In the genomic region with DNA sequence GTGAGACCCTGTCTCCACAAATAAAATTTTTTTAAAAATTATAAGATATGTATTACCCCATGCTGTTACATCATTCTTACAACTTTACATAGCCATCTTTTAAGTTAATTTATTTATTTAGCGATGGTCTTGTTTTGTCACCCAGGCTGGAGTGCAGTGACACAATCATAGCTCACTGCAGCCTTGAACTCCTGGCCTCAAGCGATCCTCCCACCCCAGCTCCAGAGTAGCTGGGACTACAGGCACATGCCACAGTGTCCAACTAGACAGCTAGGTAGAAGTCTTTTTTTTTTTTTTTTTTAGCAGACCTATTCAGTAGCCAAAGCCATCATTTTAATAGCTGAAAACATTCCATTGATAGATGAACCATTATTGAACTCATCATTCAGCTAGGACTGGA, we compare ENCODE assay signal across 27 cellular contexts.
"Had no signal": no experiment of that assay in that cellular context is flagged by ENCODE, and none has a peak within 500 bp of the region (broad histone marks: within the 10 kb centered on the region; RNA-seq: fewer than 3 reads in every experiment).

No MANE protein-coding gene starts in this region.

- H3K27me3 ChIP-seq: neutrophil, pancreas, thyroid gland, tibial nerve, upper lobe of left lung, vagina had no signal

- FAIRE-seq: pancreas, small intestine, urothelium cell line had no signal

- ATAC-seq: naive thymus-derived CD8-positive, alpha-beta T cell; natural killer cell treated with Interleukin-12 subunit alpha and Interleukin-12 subunit beta and Interleukin-15 and Interleukin-18, amount 100 ng/mL, for 72 hours; pancreas; right cardiac atrium; sciatic nerve; stimulated activated memory B cell treated with anti-CD40 and anti-IgM and Interleukin-4, amounts not matched to agents 10 μg/mL and 1 μg/mL and 100 μg/mL, for 72 hours; stimulated activated naive CD8-positive, alpha-beta T cell treated with anti-CD3 and anti-CD28 coated beads, Interleukin-15, amount 100 ng/mL, for 72 hours; stimulated activated naive CD8-positive, alpha-beta T cell treated with anti-CD3 and anti-CD28 coated beads, Interleukin-15, Interleukin-2, amounts not matched to agents 100 U/mL and 50 U/mL, for 24 hours had no signal

- H3K36me3 ChIP-seq: pancreas, thyroid gland had no signal

- H3K4me1 ChIP-seq: pancreas, prostate gland, thyroid gland, upper lobe of left lung, vagina had no signal

- H3K27ac ChIP-seq: neutrophil, pancreas, prostate gland, thoracic aorta, thyroid gland, tibial nerve, upper lobe of left lung, vagina had no signal

- H3K9me3 ChIP-seq: neutrophil, pancreas, prostate gland, thoracic aorta, thyroid gland, upper lobe of left lung, vagina had no signal

- DNase-seq: naive B cell; nephron progenitor cell; nucleus accumbens; pancreas; right cardiac atrium; small intestine; stimulated activated CD4-positive, alpha-beta T cell treated with anti-CD3 and anti-CD28 coated beads, Interleukin-15, amount 100 ng/mL, for 24 hours; stimulated activated CD4-positive, alpha-beta T cell treated with anti-CD3 and anti-CD28 coated beads, Interleukin-2, amount 100 ng/mL, for 24 hours; stimulated activated CD4-positive, alpha-beta T cell treated with anti-CD3 and anti-CD28 coated beads, Interleukin-2, amount 100 ng/mL, for 48 hours; stimulated activated CD4-positive, alpha-beta T cell treated with anti-CD3 and anti-CD28 coated beads, Interleukin-4, amount 100 ng/mL, for 24 hours; stimulated activated CD8-positive, alpha-beta memory T cell treated with anti-CD3 and anti-CD28 coated beads, Interleukin-4, amount 100 ng/mL, for 48 hours; stimulated activated naive CD4-positive, alpha-beta T cell; stimulated activated naive CD8-positive, alpha-beta T cell treated with anti-CD3 and anti-CD28 coated beads, Interleukin-15, amount 100 ng/mL, for 72 hours; stimulated activated naive CD8-positive, alpha-beta T cell treated with anti-CD3 and anti-CD28 coated beads, Interleukin-15, Interleukin-2, amounts not matched to agents 100 U/mL and 50 U/mL, for 24 hours; thyroid gland; trophoblast cell; upper lobe of left lung had no signal

- H3K4me3 ChIP-seq: pancreas, prostate gland, thoracic aorta, thyroid gland, tibial nerve, upper lobe of left lung, vagina had no signal
